In genomic region chr3:98737301-98737700, GRCh38 we compare ENCODE assay signal across 22 cellular contexts. TPM values are rescaled to one million over a fixed set of nuclear protein-coding genes. Genes with fewer than 3 reads are reported as not detected.
"Had no signal": no experiment of that assay in that cellular context is flagged by ENCODE, and none has a peak within 500 bp of the region (broad histone marks: within the 10 kb centered on the region; RNA-seq: fewer than 3 reads in every experiment).

No MANE protein-coding gene starts in this region.

- H3K36me3 Mint-ChIP-seq: naive B cell; natural killer cell treated with Interleukin-12 subunit alpha and Interleukin-12 subunit beta and Interleukin-15 and Interleukin-18, amount 100 ng/mL, for 72 hours; stimulated activated naive B cell treated with anti-CD40 and anti-IgM and Interleukin-4, amounts not matched to agents 10 μg/mL and 1 μg/mL and 100 μg/mL, for 72 hours had no signal

- DNase-seq: effector memory CD8-positive, alpha-beta T cell; gastrocnemius medialis; heart left ventricle; kidney; mesenchymal stem cell; mucosa of descending colon; naive B cell; nucleus accumbens; right cardiac atrium; sigmoid colon; stimulated activated CD4-positive, alpha-beta T cell treated with anti-CD3 and anti-CD28 coated beads, Interleukin-15, amount 100 ng/mL, for 24 hours; stimulated activated CD4-positive, alpha-beta T cell treated with anti-CD3 and anti-CD28 coated beads, Interleukin-2, amount 100 ng/mL, for 48 hours; stimulated activated naive B cell treated with anti-CD40 and anti-IgM and Interleukin-4, amounts not matched to agents 10 μg/mL and 1 μg/mL and 100 μg/mL, for 72 hours; upper lobe of left lung had no signal

- H3K27ac ChIP-seq: coronary artery, gastrocnemius medialis, hepatocyte, prostate gland, sigmoid colon, thoracic aorta, upper lobe of left lung had no signal

- H3K4me3 ChIP-seq: coronary artery, gastrocnemius medialis, heart left ventricle, hepatocyte, mucosa of descending colon, prostate gland, sigmoid colon, thoracic aorta, tibial nerve, upper lobe of left lung had no signal

- H3K4me2 ChIP-seq: hepatocyte had no signal

- H3K36me3 ChIP-seq: gastrocnemius medialis, prostate gland, sigmoid colon, thoracic aorta, tibial nerve, upper lobe of left lung had no signal

- H3K9me3 Mint-ChIP-seq: effector memory CD8-positive, alpha-beta T cell; mesothelial cell of epicardium; naive B cell; natural killer cell treated with Interleukin-12 subunit alpha and Interleukin-12 subunit beta and Interleukin-15 and Interleukin-18, amount 100 ng/mL, for 72 hours; stimulated activated naive B cell treated with anti-CD40 and anti-IgM and Interleukin-4, amounts not matched to agents 10 μg/mL and 1 μg/mL and 100 μg/mL, for 72 hours; stimulated activated naive CD8-positive, alpha-beta T cell treated with anti-CD3 and anti-CD28 coated beads, Interleukin-15, Interleukin-2, amounts not matched to agents 100 ng/mL and 50 ng/mL, for 24 hours had no signal

- H2AFZ ChIP-seq: hepatocyte had no signal

- H3K9me3 ChIP-seq: gastrocnemius medialis, heart left ventricle, mucosa of descending colon, prostate gland, sigmoid colon, thoracic aorta, tibial nerve, upper lobe of left lung had no signal

- H3K27me3 ChIP-seq: gastrocnemius medialis, heart left ventricle, hepatocyte, sigmoid colon, tibial nerve, upper lobe of left lung had no signal

- H3K4me3 Mint-ChIP-seq: effector memory CD8-positive, alpha-beta T cell; mesothelial cell of epicardium; naive B cell; natural killer cell treated with Interleukin-12 subunit alpha and Interleukin-12 subunit beta and Interleukin-15 and Interleukin-18, amount 100 ng/mL, for 72 hours; stimulated activated naive B cell treated with anti-CD40 and anti-IgM and Interleukin-4, amounts not matched to agents 10 μg/mL and 1 μg/mL and 100 μg/mL, for 72 hours; stimulated activated naive CD8-positive, alpha-beta T cell treated with anti-CD3 and anti-CD28 coated beads, Interleukin-15, Interleukin-2, amounts not matched to agents 100 ng/mL and 50 ng/mL, for 24 hours had no signal

- H3K27ac Mint-ChIP-seq: effector memory CD8-positive, alpha-beta T cell; mesothelial cell of epicardium; naive B cell; natural killer cell treated with Interleukin-12 subunit alpha and Interleukin-12 subunit beta and Interleukin-15 and Interleukin-18, amount 100 ng/mL, for 72 hours; stimulated activated naive B cell treated with anti-CD40 and anti-IgM and Interleukin-4, amounts not matched to agents 10 μg/mL and 1 μg/mL and 100 μg/mL, for 72 hours; stimulated activated naive CD8-positive, alpha-beta T cell treated with anti-CD3 and anti-CD28 coated beads, Interleukin-15, Interleukin-2, amounts not matched to agents 100 ng/mL and 50 ng/mL, for 24 hours had no signal

RNA-seq across cellular contexts. Expression of gene ST3GAL6, which starts 25.8 kb away (rescaled TPM):
- total RNA-seq: natural killer cell treated with Interleukin-12 subunit alpha and Interleukin-12 subunit beta and Interleukin-15 and Interleukin-18, amount 100 ng/mL, for 72 hours had no signal
